ENCODE assay signal across 9 cellular contexts in the genomic region with DNA sequence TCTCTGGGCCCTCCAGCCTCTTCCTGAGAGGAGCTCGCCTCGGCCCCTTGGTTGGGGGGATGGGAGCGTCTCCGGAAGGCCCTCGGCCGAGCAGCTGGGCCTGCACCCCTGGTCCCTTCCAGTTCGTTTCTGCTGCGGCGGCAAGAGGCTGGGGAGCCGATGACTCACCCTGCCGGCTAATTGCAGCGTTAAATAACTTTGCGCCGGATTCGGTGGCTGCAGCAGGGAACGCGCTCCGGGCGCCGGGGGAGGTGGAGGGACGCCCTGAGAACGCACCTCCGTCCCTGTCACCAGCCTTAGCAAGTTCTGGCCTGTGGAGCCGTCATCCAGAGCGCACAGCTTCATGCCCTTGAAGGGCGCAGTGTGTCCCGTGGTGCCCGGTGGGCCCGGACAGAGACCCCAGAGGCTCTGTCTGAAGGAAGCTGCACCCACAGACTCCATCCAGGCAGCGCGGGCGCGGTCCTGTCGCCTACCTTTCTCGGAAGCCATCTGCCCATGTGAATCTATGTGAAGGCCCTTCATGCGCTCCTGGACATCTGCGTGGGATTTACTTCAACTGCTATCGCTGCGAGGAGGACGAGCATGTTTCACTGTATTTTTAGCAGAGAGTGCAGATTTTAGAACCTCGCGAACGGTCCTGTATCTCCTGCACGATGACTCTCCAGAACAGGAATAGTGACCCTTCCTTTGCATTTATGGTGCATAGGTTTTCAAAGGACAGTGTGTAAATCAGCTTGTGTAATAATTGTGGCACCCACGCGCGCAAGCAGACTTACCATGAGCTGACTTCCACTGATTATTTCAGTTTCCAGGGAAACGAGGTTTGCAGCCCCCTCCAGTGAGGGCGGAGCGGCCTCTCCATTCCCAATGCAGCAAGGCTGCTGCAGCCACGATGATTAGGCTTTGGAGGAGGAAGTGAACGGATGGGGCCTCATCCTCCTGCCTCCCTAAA. TPM values are rescaled to one million over a fixed set of nuclear protein-coding genes. Genes with fewer than 3 reads are reported as not detected.
A peak's percentile ranks its signal among the peaks of the same experiment; 100 is the strongest.
DNase-seq lines count a peak whose midpoint lies in the region; ATAC-seq, FAIRE-seq and TF ChIP-seq lines count a peak whose summit lies in the region.
"Had no signal": no experiment of that assay in that cellular context is flagged by ENCODE, and none has a peak within 500 bp of the region (broad histone marks: within the 10 kb centered on the region; RNA-seq: fewer than 3 reads in every experiment).

No MANE protein-coding gene starts in this region.

- BruUV-seq in HepG2 (replicated peaks; lab: Mats Ljungman, UMichigan): no TSS peak

- peak overlapping the region; percentile 36 for H3K4me3 Mint-ChIP-seq in activated CD8-positive, alpha-beta T cell treated with anti-CD3 and anti-CD28 coated beads, Interleukin-2, amount 10 ng/mL, durations not matched to agents 7 days and 5 days
- no peak overlapping the region for H3K4me3 Mint-ChIP-seq in activated T-helper 1 cell treated with anti-CD3 and anti-CD28 coated beads, Interleukin-12 subunit alpha, Interleukin-12 subunit beta, Interleukin-2, Interleukin-4 antibody, amounts not matched to agents 30 ng/mL and 10 ng/mL and 1 ng/mL, durations not matched to agents 14 hours and 24 hours and 36 hours

- TF ChIP-seq POLR2A in HepG2 (IDR thresholded peaks at IDR 0.05; ENCODE audit: insufficient read depth in 1 of 2, low read depth in 2 of 2, low read length in 2 of 2) (no peak), right lobe of liver (IDR thresholded peaks at IDR 0.05) (no peak), esophagus squamous epithelium (IDR thresholded peaks at IDR 0.05) (no peak)

- peak overlapping the region; percentile 2 to 52 (median 34); a peak in 3 of 6 replicates for H3K4me3 ChIP-seq in HepG2 (replicated peaks in 1 of 3; ENCODE audit: insufficient read depth in 1 of 3, low read depth in 2 of 3, low read length in 3 of 3)
- no peak overlapping the region for H3K4me3 ChIP-seq in right lobe of liver
- H3K4me3 ChIP-seq in aorta (ENCODE audit: low read length in 2 of 2): no peak overlapping the region
- H3K4me3 ChIP-seq in esophagus squamous epithelium: peak overlapping the region in 2 of 4 donors; percentile 12 to 31

- TF ChIP-seq EP300 in HepG2 (IDR thresholded peaks at IDR 0.05; ENCODE audit: low read depth in 2 of 2, low read length in 2 of 2): no peak
- TF ChIP-seq EP300 in HepG2 (CRISPR knock-in tag; IDR thresholded peaks at IDR 0.05; ENCODE audit: borderline replicate concordance): no peak

- H3K4me1 ChIP-seq in HepG2 (ENCODE audit: insufficient read depth, low read length) (peaks cover 59% of the 10 kb centered on the region), right lobe of liver (no peaks in the 10 kb centered on the region), aorta (ENCODE audit: control insufficient read depth in 1 of 2, insufficient read depth in 2 of 2, low read length in 2 of 2) (no peaks in the 10 kb centered on the region), esophagus squamous epithelium (peaks cover 5 to 34% (median 18%) of the 10 kb centered on the region in 3 donors)

- POLR2A ChIA-PET in HepG2 (lab: Yijun Ruan, JAX): no interaction called here
- POLR2A ChIA-PET in activated CD8-positive, alpha-beta T cell treated with anti-CD3 and anti-CD28 coated beads, Interleukin-2, amount 10 ng/mL, durations not matched to agents 7 days and 5 days (lab: Charles Lee): no interaction called here

- no peak for FAIRE-seq in HepG2 (lab: Jason Lieb, UNC)
- FAIRE-seq: colon had no signal

- no peak overlapping the region for H2AFZ ChIP-seq in HepG2 (ENCODE audit: low read length)

- DNase-seq in HepG2 (ENCODE audit: low spot score) (peak; percentile 18), right lobe of liver (no peak), inferior parietal cortex (ENCODE audit: extremely low spot score) (peak; percentile 51), aorta (peak in 1 of 2 donors; percentile 72), esophagus squamous epithelium (lab: John Stamatoyannopoulos, UW) (no peak)
- no peak for DNase-seq in activated CD8-positive, alpha-beta T cell treated with anti-CD3 and anti-CD28 coated beads, Interleukin-2, amount 10 ng/mL, durations not matched to agents 7 days and 5 days
- DNase-seq in activated T-helper 1 cell treated with anti-CD3 and anti-CD28 coated beads, Interleukin-12 subunit alpha, Interleukin-12 subunit beta, Interleukin-2, Interleukin-4 antibody, amounts not matched to agents 30 ng/mL and 10 ng/mL and 1 ng/mL, durations not matched to agents 14 hours and 24 hours and 36 hours (ENCODE audit: low spot score): no peak

- intact Hi-C loops in HepG2 (cut with micrococcal nuclease; ENCODE audit: unreplicated experiment) (no loop called here), right lobe of liver (cut with DNase I) (no loop called here), aorta (cut with DNase I) (no loop called here), esophagus squamous epithelium (cut with DNase I) (no loop called here)
- intact Hi-C loops in activated T-helper 1 cell treated with anti-CD3 and anti-CD28 coated beads, Interleukin-12 subunit alpha, Interleukin-12 subunit beta, Interleukin-2, Interleukin-4 antibody, amounts not matched to agents 30 ng/mL and 10 ng/mL and 1 ng/mL, durations not matched to agents 14 hours and 24 hours and 36 hours (cut with micrococcal nuclease): loop anchor here (5.0 kb wide), 1 partner anchor 830 kb away; a partner anchor contains a TSS

- H3K9me3 ChIP-seq in HepG2 (ENCODE audit: low read length) (no peaks in the 10 kb centered on the region), right lobe of liver (no peaks in the 10 kb centered on the region), aorta (ENCODE audit: control insufficient read depth, low read length) (no peaks in the 10 kb centered on the region), esophagus squamous epithelium (peaks cover 0 to under 1% (median 0%) of the 10 kb centered on the region in 3 donors)

- H3K27me3 Mint-ChIP-seq in activated CD8-positive, alpha-beta T cell treated with anti-CD3 and anti-CD28 coated beads, Interleukin-2, amount 10 ng/mL, durations not matched to agents 7 days and 5 days (ENCODE audit: low read depth): peaks cover 54% of the 10 kb centered on the region
- H3K27me3 Mint-ChIP-seq in activated T-helper 1 cell treated with anti-CD3 and anti-CD28 coated beads, Interleukin-12 subunit alpha, Interleukin-12 subunit beta, Interleukin-2, Interleukin-4 antibody, amounts not matched to agents 30 ng/mL and 10 ng/mL and 1 ng/mL, durations not matched to agents 14 hours and 24 hours and 36 hours (ENCODE audit: insufficient read depth): peaks cover 41% of the 10 kb centered on the region

- no peaks in the 10 kb centered on the region for H4K20me1 ChIP-seq in HepG2 (ENCODE audit: insufficient read depth, low read length)

- peak overlapping the region; percentile 69 for H3K27ac Mint-ChIP-seq in activated CD8-positive, alpha-beta T cell treated with anti-CD3 and anti-CD28 coated beads, Interleukin-2, amount 10 ng/mL, durations not matched to agents 7 days and 5 days
- no peak overlapping the region for H3K27ac Mint-ChIP-seq in activated T-helper 1 cell treated with anti-CD3 and anti-CD28 coated beads, Interleukin-12 subunit alpha, Interleukin-12 subunit beta, Interleukin-2, Interleukin-4 antibody, amounts not matched to agents 30 ng/mL and 10 ng/mL and 1 ng/mL, durations not matched to agents 14 hours and 24 hours and 36 hours

- no peak for TF ChIP-seq RAD21 in HepG2 (CRISPR knock-in tag; IDR thresholded peaks at IDR 0.05)

- peak; percentile 47 for ATAC-seq in HepG2
- ATAC-seq in right lobe of liver: no peak
- peak; percentile 39 for ATAC-seq in activated CD8-positive, alpha-beta T cell treated with anti-CD3 and anti-CD28 coated beads, Interleukin-2, amount 10 ng/mL, durations not matched to agents 7 days and 5 days
- peak; percentile 48 for ATAC-seq in aorta (ENCODE audit: low FRiP score)
- ATAC-seq in GM18861 (IDR thresholded peaks at IDR 0.05; ENCODE audit: unreplicated experiment): no peak

- H3K36me3 ChIP-seq in HepG2 (replicated peaks in 1 of 2; ENCODE audit: control insufficient read depth in 1 of 2, insufficient read depth in 2 of 2, low read length in 2 of 2) (no peaks in the 10 kb centered on the region), right lobe of liver (no peaks in the 10 kb centered on the region), aorta (ENCODE audit: control insufficient read depth in 1 of 2, insufficient read depth in 2 of 2, low read length in 1 of 2) (no peaks in the 10 kb centered on the region), esophagus squamous epithelium (no peaks in the 10 kb centered on the region)

- peak overlapping the region; percentile 71 for H3K4me2 ChIP-seq in HepG2 (ENCODE audit: low read depth, low read length)

- WGBS in HepG2 (ENCODE audit: low lambda C conversion rate): 46% methylated on average over 28 of the region's 52 CpGs
- WGBS in right lobe of liver (ENCODE audit: insufficient coverage, low coverage, low lambda C conversion rate, missing lambda C conversion rate): 6% methylated on average over 16 of the region's 52 CpGs
- WGBS in aorta, 2 donors: 2% methylated on average over 52 of the region's 52 CpGs
- 32% methylated on average over 12 of the region's 52 CpGs; no CpG with 5 or more reads in 1 of the 2 donors for WGBS in esophagus squamous epithelium, 2 donors

- TF ChIP-seq CTCF in HepG2 (CRISPR knock-in tag; IDR thresholded peaks at IDR 0.05) (0 out of 2 replicates have a peak, but pooled peaks have one; percentile 13), right lobe of liver (IDR thresholded peaks at IDR 0.05) (no peak), esophagus squamous epithelium (IDR thresholded peaks at IDR 0.05) (no peak)

- H3K27ac ChIP-seq in HepG2 (ENCODE audit: extremely low read length, insufficient read depth, low read length) (no peak overlapping the region), right lobe of liver (no peak overlapping the region), aorta (ENCODE audit: low read depth in 1 of 2, low read length in 2 of 2) (no peak overlapping the region), esophagus squamous epithelium (no peak overlapping the region)

- no peaks in the 10 kb centered on the region for H3K79me2 ChIP-seq in HepG2 (ENCODE audit: insufficient read depth, low read length)

- H3K36me3 Mint-ChIP-seq in activated CD8-positive, alpha-beta T cell treated with anti-CD3 and anti-CD28 coated beads, Interleukin-2, amount 10 ng/mL, durations not matched to agents 7 days and 5 days (ENCODE audit: low read depth): peaks cover 15% of the 10 kb centered on the region
- H3K36me3 Mint-ChIP-seq in activated T-helper 1 cell treated with anti-CD3 and anti-CD28 coated beads, Interleukin-12 subunit alpha, Interleukin-12 subunit beta, Interleukin-2, Interleukin-4 antibody, amounts not matched to agents 30 ng/mL and 10 ng/mL and 1 ng/mL, durations not matched to agents 14 hours and 24 hours and 36 hours (ENCODE audit: low read depth): peaks cover 1% of the 10 kb centered on the region

- CTCF ChIA-PET in HepG2 (lab: Yijun Ruan, JAX; ENCODE audit: low intra/inter-chr PET ratio, low total read pairs): no interaction called here
- CTCF ChIA-PET in activated CD8-positive, alpha-beta T cell treated with anti-CD3 and anti-CD28 coated beads, Interleukin-2, amount 10 ng/mL, durations not matched to agents 7 days and 5 days (lab: Charles Lee): no interaction called here

- in situ Hi-C loops in HepG2 (cut with HindIII; ENCODE audit: extremely low pct_ligation_motif_present, low pct_unique_long_range_greater_than_20kb): no loop called here

- no peaks in the 10 kb centered on the region for H3K9me3 Mint-ChIP-seq in activated CD8-positive, alpha-beta T cell treated with anti-CD3 and anti-CD28 coated beads, Interleukin-2, amount 10 ng/mL, durations not matched to agents 7 days and 5 days (ENCODE audit: insufficient read depth)
- peaks cover 19% of the 10 kb centered on the region for H3K9me3 Mint-ChIP-seq in activated T-helper 1 cell treated with anti-CD3 and anti-CD28 coated beads, Interleukin-12 subunit alpha, Interleukin-12 subunit beta, Interleukin-2, Interleukin-4 antibody, amounts not matched to agents 30 ng/mL and 10 ng/mL and 1 ng/mL, durations not matched to agents 14 hours and 24 hours and 36 hours

- peaks cover 12% of the 10 kb centered on the region for H3K4me1 Mint-ChIP-seq in activated CD8-positive, alpha-beta T cell treated with anti-CD3 and anti-CD28 coated beads, Interleukin-2, amount 10 ng/mL, durations not matched to agents 7 days and 5 days (ENCODE audit: low read depth)
- peaks cover 4% of the 10 kb centered on the region for H3K4me1 Mint-ChIP-seq in activated T-helper 1 cell treated with anti-CD3 and anti-CD28 coated beads, Interleukin-12 subunit alpha, Interleukin-12 subunit beta, Interleukin-2, Interleukin-4 antibody, amounts not matched to agents 30 ng/mL and 10 ng/mL and 1 ng/mL, durations not matched to agents 14 hours and 24 hours and 36 hours (ENCODE audit: low read depth)

- H3K9ac ChIP-seq in HepG2 (ENCODE audit: insufficient read depth, low read depth, low read length): no peak overlapping the region

- H3K27me3 ChIP-seq in HepG2 (ENCODE audit: control insufficient read depth in 1 of 2, insufficient read depth in 2 of 2, low read length in 2 of 2) (peaks cover 13 to 47% of the 10 kb centered on the region in 2 experiments), right lobe of liver (peaks cover 6 to 20% of the 10 kb centered on the region in 2 donors), aorta (ENCODE audit: control insufficient read depth in 1 of 2, insufficient read depth in 2 of 2, low read length in 1 of 2) (peaks cover 0 to 2% of the 10 kb centered on the region in 2 donors), esophagus squamous epithelium (peaks cover under 1 to 94% (median 21%) of the 10 kb centered on the region in 4 donors)

RNA-seq across cellular contexts. Expression of a gene that starts 1.7 kb away (rescaled TPM):
- total RNA-seq in HepG2 (2016; rRNA removed; fragmentation: Illumina TruSeq; extraction: Trizol) (not detected in 2 replicates), right lobe of liver (not detected), aorta (not detected), esophagus squamous epithelium (under 1 TPM in 1 of 4 donors, not detected in 3; 0.19 TPM)
- not detected in 2 replicates for total RNA-seq in HepG2 (2016; cell fraction: cytosol; rRNA removed; fragmentation: Illumina TruSeq; extraction: Trizol; ENCODE audit: low read depth)
- total RNA-seq in HepG2 (2016; cell fraction: insoluble cytoplasmic fraction; rRNA removed; fragmentation: Illumina TruSeq; extraction: Trizol): not detected in 2 replicates
- not detected in 2 replicates for total RNA-seq in HepG2 (2016; cell fraction: membrane; rRNA removed; fragmentation: Illumina TruSeq; extraction: Trizol)
- not detected in 2 replicates for total RNA-seq in HepG2 (2016; cell fraction: nucleus; rRNA removed; fragmentation: Illumina TruSeq; extraction: Trizol)
- polyA plus RNA-seq in HepG2 (2011; rRNA removed) (not detected in 2 replicates), aorta (not detected)
- 0.04 TPM in 1 of 2 replicates, not detected in the other for polyA plus RNA-seq in HepG2 (2011; cell fraction: cytosol; rRNA removed)
- not detected in 2 replicates for polyA plus RNA-seq in HepG2 (2011; cell fraction: nucleus; rRNA removed)
- polyA plus RNA-seq in HepG2 (2012): 0.05 TPM in 1 of 2 replicates, not detected in the other
- polyA plus RNA-seq in HepG2 (2016; cell fraction: cytosol; fragmentation: Illumina TruSeq; extraction: Trizol; ENCODE audit: low read depth): not detected in 2 replicates
- not detected in 2 replicates for polyA plus RNA-seq in HepG2 (2016; cell fraction: insoluble cytoplasmic fraction; fragmentation: Illumina TruSeq; extraction: Trizol; ENCODE audit: low read depth)
- polyA plus RNA-seq in HepG2 (2016; cell fraction: membrane; fragmentation: Illumina TruSeq; extraction: Trizol; ENCODE audit: low read depth): not detected in 2 replicates
- polyA plus RNA-seq in HepG2 (2016; cell fraction: nucleus; fragmentation: Illumina TruSeq; extraction: Trizol; ENCODE audit: insufficient read depth, low read depth): not detected in 2 replicates
- polyA minus RNA-seq in HepG2 (2011; rRNA and poly(A)+ RNA removed; ENCODE audit: low replicate concordance): not detected in 2 replicates
- not detected in 2 replicates for polyA minus RNA-seq in HepG2 (2011; cell fraction: cytosol; rRNA and poly(A)+ RNA removed)
- polyA minus RNA-seq in HepG2 (2011; cell fraction: nucleus; rRNA and poly(A)+ RNA removed): not detected in 2 replicates
- total RNA-seq in activated CD8-positive, alpha-beta T cell treated with anti-CD3 and anti-CD28 coated beads, Interleukin-2, amount 10 ng/mL, durations not matched to agents 7 days and 5 days: not detected
- total RNA-seq in activated T-helper 1 cell treated with anti-CD3 and anti-CD28 coated beads, Interleukin-12 subunit alpha, Interleukin-12 subunit beta, Interleukin-2, Interleukin-4 antibody, amounts not matched to agents 30 ng/mL and 10 ng/mL and 1 ng/mL, durations not matched to agents 14 hours and 24 hours and 36 hours: not detected in 2 replicates

RNA-seq across cellular contexts. Expression of a gene that starts 47.6 kb away (rescaled TPM):
- total RNA-seq in HepG2 (2016; rRNA removed; fragmentation: Illumina TruSeq; extraction: Trizol): 0.38 TPM in 1 of 2 replicates, not detected in the other
- 0.20 TPM in 1 of 2 replicates, not detected in the other for total RNA-seq in HepG2 (2016; cell fraction: cytosol; rRNA removed; fragmentation: Illumina TruSeq; extraction: Trizol; ENCODE audit: low read depth)
- 0.09 TPM in 1 of 2 replicates, not detected in the other for total RNA-seq in HepG2 (2016; cell fraction: insoluble cytoplasmic fraction; rRNA removed; fragmentation: Illumina TruSeq; extraction: Trizol)
- total RNA-seq in HepG2 (2016; cell fraction: membrane; rRNA removed; fragmentation: Illumina TruSeq; extraction: Trizol): 0.25 TPM in 1 of 2 replicates, not detected in the other
- total RNA-seq in HepG2 (2016; cell fraction: nucleus; rRNA removed; fragmentation: Illumina TruSeq; extraction: Trizol): not detected in 2 replicates
- 0.38 and 0.40 TPM in 2 replicates for polyA plus RNA-seq in HepG2 (2011; rRNA removed)
- 0.43 and 0.62 TPM in 2 replicates for polyA plus RNA-seq in HepG2 (2011; cell fraction: cytosol; rRNA removed)
- 0.33 and 0.45 TPM in 2 replicates for polyA plus RNA-seq in HepG2 (2011; cell fraction: nucleus; rRNA removed)
- 0.38 and 0.73 TPM in 2 replicates for polyA plus RNA-seq in HepG2 (2012)
- polyA plus RNA-seq in HepG2 (2016; cell fraction: cytosol; fragmentation: Illumina TruSeq; extraction: Trizol; ENCODE audit: low read depth): not detected in 2 replicates
- polyA plus RNA-seq in HepG2 (2016; cell fraction: insoluble cytoplasmic fraction; fragmentation: Illumina TruSeq; extraction: Trizol; ENCODE audit: low read depth): not detected in 2 replicates
- 0.13 TPM in 1 of 2 replicates, not detected in the other for polyA plus RNA-seq in HepG2 (2016; cell fraction: membrane; fragmentation: Illumina TruSeq; extraction: Trizol; ENCODE audit: low read depth)
- not detected in 2 replicates for polyA plus RNA-seq in HepG2 (2016; cell fraction: nucleus; fragmentation: Illumina TruSeq; extraction: Trizol; ENCODE audit: insufficient read depth, low read depth)
- polyA minus RNA-seq in HepG2 (2011; rRNA and poly(A)+ RNA removed; ENCODE audit: low replicate concordance): 0.32 TPM in 1 of 2 replicates, not detected in the other
- 0.69 and 1.3 TPM in 2 replicates for polyA minus RNA-seq in HepG2 (2011; cell fraction: cytosol; rRNA and poly(A)+ RNA removed)
- polyA minus RNA-seq in HepG2 (2011; cell fraction: nucleus; rRNA and poly(A)+ RNA removed): 0.37 and 1.3 TPM in 2 replicates
- total RNA-seq in right lobe of liver: 1 to 10 TPM in 1 of 6 experiments, under 1 TPM in 4, not detected in 1; 0.24 to 1.9 (median 0.76) TPM
- 10 to 100 TPM; 16.1 to 17.7 TPM for total RNA-seq in activated CD8-positive, alpha-beta T cell treated with anti-CD3 and anti-CD28 coated beads, Interleukin-2, amount 10 ng/mL, durations not matched to agents 7 days and 5 days
- total RNA-seq in aorta: 1 to 10 TPM; 1.9 to 2.4 TPM
- polyA plus RNA-seq in aorta: 1 to 10 TPM; 1.1 to 4.0 TPM
- total RNA-seq in esophagus squamous epithelium: 1 to 10 TPM in 2 of 4 donors, under 1 TPM in 2; 0.19 to 4.4 (median 1.7) TPM
- 9.8 and 10.1 TPM in 2 replicates for total RNA-seq in activated T-helper 1 cell treated with anti-CD3 and anti-CD28 coated beads, Interleukin-12 subunit alpha, Interleukin-12 subunit beta, Interleukin-2, Interleukin-4 antibody, amounts not matched to agents 30 ng/mL and 10 ng/mL and 1 ng/mL, durations not matched to agents 14 hours and 24 hours and 36 hours

Comparison
In these comparisons a context has a peak if more than half of its experiments do, and no peak if none do; other contexts are left out.
1. ATAC-seq: peak in HepG2 (single experiment), activated CD8-positive, alpha-beta T cell treated with anti-CD3 and anti-CD28 coated beads, Interleukin-2, amount 10 ng/mL, durations not matched to agents 7 days and 5 days (single experiment) and aorta (single experiment); none in right lobe of liver (0 of 4) and GM18861 (single experiment).
2. DNase-seq: peak in HepG2 (single experiment) and inferior parietal cortex (single experiment); none in right lobe of liver (0 of 3), activated CD8-positive, alpha-beta T cell treated with anti-CD3 and anti-CD28 coated beads, Interleukin-2, amount 10 ng/mL, durations not matched to agents 7 days and 5 days (single experiment), esophagus squamous epithelium (single experiment) and activated T-helper 1 cell treated with anti-CD3 and anti-CD28 coated beads, Interleukin-12 subunit alpha, Interleukin-12 subunit beta, Interleukin-2, Interleukin-4 antibody, amounts not matched to agents 30 ng/mL and 10 ng/mL and 1 ng/mL, durations not matched to agents 14 hours and 24 hours and 36 hours (single experiment).
3. H3K4me3 ChIP-seq: peak in HepG2 (3 of 3); none in right lobe of liver (0 of 3) and aorta (0 of 2).